In genomic region chr13:45333973-45334922, GRCh38 we compare ENCODE assay signal across 8 cellular contexts. TPM values are rescaled to one million over a fixed set of nuclear protein-coding genes. Genes with fewer than 3 reads are reported as not detected.
DNase-seq lines count a peak whose midpoint lies in the region; ATAC-seq lines count a peak whose summit lies in the region.

No MANE protein-coding gene starts in this region.

- peaks cover 93% of the 10 kb centered on the region for H3K4me1 Mint-ChIP-seq in activated CD4-positive, alpha-beta memory T cell treated with anti-CD3 and anti-CD28 coated beads for 36 hours (ENCODE audit: low read depth)

- CTCF ChIA-PET in activated CD4-positive, alpha-beta memory T cell treated with anti-CD3 and anti-CD28 coated beads for 36 hours (lab: Charles Lee): interaction anchor here (1.5 kb wide), 1 partner anchor 287 kb away, joined by 3 read pairs; no protein-coding TSS in a partner anchor

- ATAC-seq in GM19324 (IDR thresholded peaks at IDR 0.05; ENCODE audit: low FRiP score, unreplicated experiment): no peak

- POLR2A ChIA-PET in activated CD4-positive, alpha-beta memory T cell treated with anti-CD3 and anti-CD28 coated beads for 36 hours (lab: Charles Lee): no interaction called here

- H3K27ac Mint-ChIP-seq in activated CD4-positive, alpha-beta memory T cell treated with anti-CD3 and anti-CD28 coated beads for 36 hours: peak overlapping the region; percentile 58

- no peaks in the 10 kb centered on the region for H3K9me3 Mint-ChIP-seq in activated CD4-positive, alpha-beta memory T cell treated with anti-CD3 and anti-CD28 coated beads for 36 hours

- DNase-seq in AML-193 (lab: John Stamatoyannopoulos, UW) (peak; percentile 87 to 89), Kasumi-1 (lab: John Stamatoyannopoulos, UW) (peak; percentile 95 to 97), iris pigment epithelial cell (ENCODE audit: low read depth) (peak; percentile 63), posterior cingulate gyrus (no peak), kidney glomerular epithelial cell (lab: John Stamatoyannopoulos, UW) (no peak), NCI-H146 (lab: John Stamatoyannopoulos, UW) (no peak)
- DNase-seq in activated CD4-positive, alpha-beta memory T cell treated with anti-CD3 and anti-CD28 coated beads for 36 hours: peak; percentile 53

- H3K4me3 Mint-ChIP-seq in activated CD4-positive, alpha-beta memory T cell treated with anti-CD3 and anti-CD28 coated beads for 36 hours: no peak overlapping the region

- no peaks in the 10 kb centered on the region for H3K27me3 Mint-ChIP-seq in activated CD4-positive, alpha-beta memory T cell treated with anti-CD3 and anti-CD28 coated beads for 36 hours

- intact Hi-C loops in activated CD4-positive, alpha-beta memory T cell treated with anti-CD3 and anti-CD28 coated beads for 36 hours (cut with micrococcal nuclease): loop anchor here (5.0 kb wide), 1 partner anchor 33 kb away; no protein-coding TSS in a partner anchor
- intact Hi-C loops in posterior cingulate gyrus (cut with DNase I): no loop called here

- peaks cover 46% of the 10 kb centered on the region for H3K36me3 Mint-ChIP-seq in activated CD4-positive, alpha-beta memory T cell treated with anti-CD3 and anti-CD28 coated beads for 36 hours

RNA-seq across cellular contexts. Expression of gene TPT1, which starts 6.7 kb away (rescaled TPM):
- 1,000 to 10,000 TPM; 3,227 to 3,264 TPM for total RNA-seq in activated CD4-positive, alpha-beta memory T cell treated with anti-CD3 and anti-CD28 coated beads for 36 hours

Comparison
In these comparisons a context has a peak if more than half of its experiments do, and no peak if none do; other contexts are left out.
1. DNase-seq: peak in AML-193 (2 of 2), Kasumi-1 (2 of 2), activated CD4-positive, alpha-beta memory T cell treated with anti-CD3 and anti-CD28 coated beads for 36 hours (single experiment) and iris pigment epithelial cell (single experiment); none in posterior cingulate gyrus (0 of 10), kidney glomerular epithelial cell (single experiment) and NCI-H146 (single experiment).